ENCODE assay signal across 14 cellular contexts in the genomic region with DNA sequence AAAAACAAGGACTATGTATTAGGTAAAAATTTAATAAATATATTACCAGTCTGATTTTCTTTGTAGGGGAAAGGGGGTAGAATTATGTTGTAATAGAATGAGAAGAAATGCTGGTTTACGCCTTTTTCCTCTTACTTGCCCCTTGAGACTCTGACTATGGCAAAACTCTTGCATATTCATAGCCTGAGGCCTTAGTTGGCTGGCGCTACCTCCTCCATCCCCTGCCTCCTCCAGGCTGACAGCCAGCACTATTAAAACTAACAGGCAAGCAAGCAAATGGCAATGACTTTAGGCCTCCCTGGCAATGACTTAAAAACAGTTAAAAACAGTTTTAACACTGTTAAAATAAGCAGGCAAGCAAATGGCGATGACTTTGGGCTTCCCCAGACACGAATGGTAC. TPM values are rescaled to one million over a fixed set of nuclear protein-coding genes. Genes with fewer than 3 reads are reported as not detected.
DNase-seq lines count a peak whose midpoint lies in the region; ATAC-seq and TF ChIP-seq lines count a peak whose summit lies in the region.
"Had no signal": no experiment of that assay in that cellular context is flagged by ENCODE, and none has a peak within 500 bp of the region (broad histone marks: within the 10 kb centered on the region; RNA-seq: fewer than 3 reads in every experiment).

No MANE protein-coding gene starts in this region.

- in situ Hi-C loops in GM23248 (cut with MboI), result no loop called here

- H2BK120ac ChIP-seq in trophoblast cell (ENCODE audit: insufficient read depth, low read length, poor library complexity), result no peak overlapping the region

- no peak overlapping the region for H4K8ac ChIP-seq in trophoblast cell (ENCODE audit: low read depth, low read length)

- H3K79me1 ChIP-seq in trophoblast cell (ENCODE audit: low read length), result no peaks in the 10 kb centered on the region

- H3K27me3 Mint-ChIP-seq in GM23338 (ENCODE audit: insufficient read depth, low read depth, poor library complexity), result peaks cover 3% of the 10 kb centered on the region

- H3K4me3 Mint-ChIP-seq in GM23338, result no peak overlapping the region
- H3K4me3 Mint-ChIP-seq: B cell; CD4-positive, alpha-beta memory T cell had no signal

- intact Hi-C loops in aorta (cut with DNase I), result no loop called here

- H3K27ac Mint-ChIP-seq in GM23338, result no peak overlapping the region
- H3K27ac Mint-ChIP-seq: B cell; CD4-positive, alpha-beta memory T cell had no signal

- H3K9me2 ChIP-seq in GM23338 (ENCODE audit: insufficient read depth) (no peaks in the 10 kb centered on the region), GM23248 (ENCODE audit: insufficient read depth) (no peaks in the 10 kb centered on the region)

- H4K91ac ChIP-seq in trophoblast cell (ENCODE audit: low read depth, low read length), result no peak overlapping the region

- no peak overlapping the region for H3K18ac ChIP-seq in trophoblast cell (ENCODE audit: low read length)

- H3K27me3 ChIP-seq in GM23338 (ENCODE audit: insufficient read depth) (no peaks in the 10 kb centered on the region), trophoblast cell (ENCODE audit: insufficient read depth, low read length) (no peaks in the 10 kb centered on the region), aorta (ENCODE audit: control insufficient read depth in 1 of 2, insufficient read depth in 2 of 2, low read length in 1 of 2) (peaks cover 0 to 1% of the 10 kb centered on the region in 2 donors), GM23248 (replicated peaks; ENCODE audit: insufficient read depth) (peaks cover 40% of the 10 kb centered on the region)

- no peak overlapping the region for H3K9ac ChIP-seq in SK-N-MC (ENCODE audit: insufficient read length)
- no peak overlapping the region for H3K9ac ChIP-seq in trophoblast cell (ENCODE audit: low read length)
- no peak overlapping the region for H3K9ac ChIP-seq in GM23248

- TF ChIP-seq CTCF in GM23338 (conservative IDR thresholded peaks at IDR 0.05; ENCODE audit: low read depth in 2 of 2), result no peak
- no peak for TF ChIP-seq CTCF in fibroblast of the aortic adventitia (IDR thresholded peaks at IDR 0.05; ENCODE audit: insufficient read depth, low read length)

- no peaks in the 10 kb centered on the region for H3K9me3 Mint-ChIP-seq in GM23338
- H3K9me3 Mint-ChIP-seq: CD4-positive, alpha-beta memory T cell had no signal

- DNase-seq in GM23338 (ENCODE audit: low spot score) (no peak), SK-N-MC (ENCODE audit: low read depth, low spot score) (peak; percentile 78), fibroblast of the aortic adventitia (ENCODE audit: low read depth) (peak; percentile 15), trophoblast cell (peak; percentile 21 to 44), RPMI8226 (no peak), aorta (no peak), kidney tubule cell (ENCODE audit: low spot score) (no peak), GM23248 (no peak)
- DNase-seq: C1 segment of cervical spinal cord; CD4-positive, alpha-beta memory T cell; DMS79; H7 had no signal

- no peak overlapping the region for H2AK5ac ChIP-seq in trophoblast cell (ENCODE audit: low read length)

- H3K9me3 ChIP-seq in SK-N-MC (ENCODE audit: low read depth, low read length) (no peaks in the 10 kb centered on the region), trophoblast cell (ENCODE audit: insufficient read depth, low read depth, low read length) (no peaks in the 10 kb centered on the region), aorta (ENCODE audit: control insufficient read depth, low read length) (no peaks in the 10 kb centered on the region), GM23248 (ENCODE audit: low read depth) (no peaks in the 10 kb centered on the region)

- no CpG with 5 or more reads among the region's 4 CpGs for WGBS in trophoblast cell (ENCODE audit: extremely low coverage, insufficient coverage, insufficient read length)
- 68 to 79% methylated on average over 4 of the region's 4 CpGs for WGBS in aorta, 2 donors
- 51 to 53% methylated on average over 4 of the region's 4 CpGs for WGBS in GM23248 (ENCODE audit: low coverage in 1 of 2, low lambda C conversion rate in 2 of 2, missing lambda C conversion rate in 2 of 2), 2 experiments

- no peak overlapping the region for H2BK12ac ChIP-seq in trophoblast cell (ENCODE audit: low read length)

- no peak overlapping the region for H3K4me2 ChIP-seq in GM23338
- H3K4me2 ChIP-seq in trophoblast cell (ENCODE audit: low read length), result no peak overlapping the region
- no peak overlapping the region for H3K4me2 ChIP-seq in GM23248 (ENCODE audit: unreplicated experiment)

- H3K79me2 ChIP-seq in GM23338 (replicated peaks; ENCODE audit: insufficient read depth) (no peaks in the 10 kb centered on the region), trophoblast cell (ENCODE audit: control insufficient read depth, insufficient read depth, low read length, poor library complexity) (no peaks in the 10 kb centered on the region), GM23248 (ENCODE audit: insufficient read depth) (no peaks in the 10 kb centered on the region)

- ATAC-seq in GM23338 (no peak), aorta (ENCODE audit: low FRiP score) (no peak)

- H3K36me3 Mint-ChIP-seq in GM23338 (ENCODE audit: low read depth), result no peaks in the 10 kb centered on the region
- H3K36me3 Mint-ChIP-seq: CD4-positive, alpha-beta memory T cell had no signal

- H3K27ac ChIP-seq in GM23338 (ENCODE audit: low read depth), result no peak overlapping the region
- peak overlapping the region; percentile 95 for H3K27ac ChIP-seq in SK-N-MC
- no peak overlapping the region for H3K27ac ChIP-seq in trophoblast cell (ENCODE audit: low read depth, low read length)
- H3K27ac ChIP-seq in aorta (ENCODE audit: low read depth in 1 of 2, low read length in 2 of 2), result no peak overlapping the region
- no peak overlapping the region for H3K27ac ChIP-seq in GM23248

- H3K23ac ChIP-seq in trophoblast cell (ENCODE audit: low read length), result no peak overlapping the region

- no peak overlapping the region for H4K12ac ChIP-seq in trophoblast cell (ENCODE audit: low read depth, low read length)

- no peak overlapping the region for H3K14ac ChIP-seq in trophoblast cell (ENCODE audit: low read length)

- peaks cover 7% of the 10 kb centered on the region for H3K4me1 Mint-ChIP-seq in GM23338
- H3K4me1 Mint-ChIP-seq: B cell; CD4-positive, alpha-beta memory T cell had no signal

- H3F3A ChIP-seq in GM23338 (replicated peaks; ENCODE audit: low read depth) (no peaks in the 10 kb centered on the region), GM23248 (ENCODE audit: insufficient read depth) (no peaks in the 10 kb centered on the region)

- H4K20me1 ChIP-seq in GM23338 (replicated peaks; ENCODE audit: insufficient read depth) (no peaks in the 10 kb centered on the region), GM23248 (ENCODE audit: insufficient read depth) (no peaks in the 10 kb centered on the region)

- peak overlapping the region; percentile 54; the same call in 1 of the 2 replicates for H2AFZ ChIP-seq in GM23338
- H2AFZ ChIP-seq in trophoblast cell (ENCODE audit: insufficient read depth, low read length, poor library complexity), result no peak overlapping the region
- H2AFZ ChIP-seq in GM23248, result no peak overlapping the region

- H3K4me1 ChIP-seq in GM23338 (ENCODE audit: insufficient read depth) (no peaks in the 10 kb centered on the region), trophoblast cell (ENCODE audit: control insufficient read depth in 1 of 2, insufficient read depth in 2 of 2, low read length in 2 of 2) (no peaks in the 10 kb centered on the region), aorta (ENCODE audit: control insufficient read depth in 1 of 2, insufficient read depth in 2 of 2, low read length in 2 of 2) (no peaks in the 10 kb centered on the region), GM23248 (ENCODE audit: insufficient read depth) (no peaks in the 10 kb centered on the region)

- H3K4me3 ChIP-seq in GM23338, result no peak overlapping the region
- H3K4me3 ChIP-seq in SK-N-MC, result peak overlapping the region; percentile 43; the same call in 1 of the 2 replicates
- H3K4me3 ChIP-seq in fibroblast of the aortic adventitia (ENCODE audit: low read depth, low read length), result no peak overlapping the region
- H3K4me3 ChIP-seq in trophoblast cell (ENCODE audit: low read depth, low read length), result no peak overlapping the region
- H3K4me3 ChIP-seq in aorta (ENCODE audit: low read length in 2 of 2), result no peak overlapping the region
- H3K4me3 ChIP-seq in GM23248, result no peak overlapping the region

- H3K36me3 ChIP-seq in GM23338 (ENCODE audit: insufficient read depth), result no peaks in the 10 kb centered on the region
- H3K36me3 ChIP-seq in SK-N-MC (ENCODE audit: insufficient read depth, low read length), result no peaks in the 10 kb centered on the region
- no peaks in the 10 kb centered on the region for H3K36me3 ChIP-seq in trophoblast cell (ENCODE audit: control insufficient read depth in 1 of 2, insufficient read depth in 2 of 2, low read length in 2 of 2)
- H3K36me3 ChIP-seq in aorta (ENCODE audit: control insufficient read depth in 1 of 2, insufficient read depth in 2 of 2, low read length in 1 of 2), result no peaks in the 10 kb centered on the region
- H3K36me3 ChIP-seq in GM23248 (ENCODE audit: low read depth), result no peaks in the 10 kb centered on the region

- H2BK5ac ChIP-seq in trophoblast cell (ENCODE audit: low read depth, low read length, poor library complexity), result no peak overlapping the region

- no peak overlapping the region for H3K4ac ChIP-seq in trophoblast cell (ENCODE audit: low read depth, low read length)

RNA-seq across cellular contexts. Expression of a gene that starts 14.4 kb away (rescaled TPM):
- not detected in 2 replicates for total RNA-seq in GM23338 (2014; rRNA removed; shearing (Covaris generic))
- polyA plus RNA-seq in GM23338 (2016; fragmentation: Nextera tagmentation; extraction: Ambion mirVana), result not detected in 2 replicates
- not detected in 2 replicates for total RNA-seq in fibroblast of the aortic adventitia (ENCODE audit: low replicate concordance)
- not detected in 2 replicates for polyA plus RNA-seq in trophoblast cell (2013)
- 1 to 10 TPM in 1 of 2 donors, under 1 TPM in 1; 0.71 to 1.1 TPM for total RNA-seq in aorta
- polyA plus RNA-seq in aorta, result under 1 TPM; 0.25 to 0.87 TPM
- total RNA-seq in GM23248 (2014; rRNA removed; shearing (Covaris generic)), result not detected in 2 replicates
- not detected in 2 replicates for polyA plus RNA-seq in GM23248 (2016; fragmentation: Nextera tagmentation; extraction: Ambion mirVana)
- total RNA-seq: A172; B cell; CD4-positive, alpha-beta memory T cell; H7 had no signal
- polyA plus RNA-seq: CD4-positive, alpha-beta memory T cell had no signal

RNA-seq across cellular contexts. Expression of a gene that starts 29.1 kb away (rescaled TPM):
- 68.4 and 72.8 TPM in 2 replicates for total RNA-seq in GM23338 (2014; rRNA removed; shearing (Covaris generic))
- polyA plus RNA-seq in GM23338 (2016; fragmentation: Nextera tagmentation; extraction: Ambion mirVana), result 69.0 and 69.6 TPM in 2 replicates
- 56.8 and 68.8 TPM in 2 replicates for total RNA-seq in fibroblast of the aortic adventitia (ENCODE audit: low replicate concordance)
- polyA plus RNA-seq in trophoblast cell (2013), result 48.0 and 49.6 TPM in 2 replicates
- total RNA-seq in aorta, result 10 to 100 TPM; 21.9 to 26.4 TPM
- 10 to 100 TPM; 30.7 to 58.4 TPM for polyA plus RNA-seq in aorta
- total RNA-seq in GM23248 (2014; rRNA removed; shearing (Covaris generic)), result 56.7 and 72.6 TPM in 2 replicates
- 90.8 and 97.6 TPM in 2 replicates for polyA plus RNA-seq in GM23248 (2016; fragmentation: Nextera tagmentation; extraction: Ambion mirVana)

RNA-seq across cellular contexts. Expression of a gene that starts 31.4 kb away (rescaled TPM):
- 781 and 816 TPM in 2 replicates for total RNA-seq in GM23338 (2014; rRNA removed; shearing (Covaris generic))
- polyA plus RNA-seq in GM23338 (2016; fragmentation: Nextera tagmentation; extraction: Ambion mirVana) (325 and 338 TPM in 2 replicates), aorta (10 to 100 TPM in 1 of 2 donors, 1 to 10 TPM in 1; 1.6 to 12.6 TPM), GM23248 (2016; fragmentation: Nextera tagmentation; extraction: Ambion mirVana) (18.6 and 19.5 TPM in 2 replicates)
- total RNA-seq in fibroblast of the aortic adventitia (ENCODE audit: low replicate concordance) (99.9 and 283 TPM in 2 replicates), aorta (10 to 100 TPM; 22.7 to 47.3 TPM)
- 616 and 629 TPM in 2 replicates for polyA plus RNA-seq in trophoblast cell (2013)
- 19.5 and 24.2 TPM in 2 replicates for total RNA-seq in GM23248 (2014; rRNA removed; shearing (Covaris generic))

RNA-seq across cellular contexts. Expression of a gene that starts 48.2 kb away (rescaled TPM):
- 32.3 and 34.4 TPM in 2 replicates for total RNA-seq in GM23338 (2014; rRNA removed; shearing (Covaris generic))
- 12.8 and 15.8 TPM in 2 replicates for polyA plus RNA-seq in GM23338 (2016; fragmentation: Nextera tagmentation; extraction: Ambion mirVana)
- 15.0 and 28.1 TPM in 2 replicates for total RNA-seq in fibroblast of the aortic adventitia (ENCODE audit: low replicate concordance)
- polyA plus RNA-seq in trophoblast cell (2013), result 13.6 and 14.2 TPM in 2 replicates
- total RNA-seq in aorta, result 10 to 100 TPM; 15.1 to 21.6 TPM
- polyA plus RNA-seq in aorta, result 10 to 100 TPM; 13.4 to 24.5 TPM
- 22.6 and 25.9 TPM in 2 replicates for total RNA-seq in GM23248 (2014; rRNA removed; shearing (Covaris generic))
- 17.4 and 17.5 TPM in 2 replicates for polyA plus RNA-seq in GM23248 (2016; fragmentation: Nextera tagmentation; extraction: Ambion mirVana)

Comparison
In these comparisons a context has a peak if more than half of its experiments do, and no peak if none do; other contexts are left out.
1. DNase-seq: peak in SK-N-MC (single experiment), fibroblast of the aortic adventitia (single experiment) and trophoblast cell (2 of 2); none in GM23338 (single experiment), RPMI8226 (single experiment), aorta (0 of 2), kidney tubule cell (single experiment) and GM23248 (single experiment).